In the genomic region with DNA sequence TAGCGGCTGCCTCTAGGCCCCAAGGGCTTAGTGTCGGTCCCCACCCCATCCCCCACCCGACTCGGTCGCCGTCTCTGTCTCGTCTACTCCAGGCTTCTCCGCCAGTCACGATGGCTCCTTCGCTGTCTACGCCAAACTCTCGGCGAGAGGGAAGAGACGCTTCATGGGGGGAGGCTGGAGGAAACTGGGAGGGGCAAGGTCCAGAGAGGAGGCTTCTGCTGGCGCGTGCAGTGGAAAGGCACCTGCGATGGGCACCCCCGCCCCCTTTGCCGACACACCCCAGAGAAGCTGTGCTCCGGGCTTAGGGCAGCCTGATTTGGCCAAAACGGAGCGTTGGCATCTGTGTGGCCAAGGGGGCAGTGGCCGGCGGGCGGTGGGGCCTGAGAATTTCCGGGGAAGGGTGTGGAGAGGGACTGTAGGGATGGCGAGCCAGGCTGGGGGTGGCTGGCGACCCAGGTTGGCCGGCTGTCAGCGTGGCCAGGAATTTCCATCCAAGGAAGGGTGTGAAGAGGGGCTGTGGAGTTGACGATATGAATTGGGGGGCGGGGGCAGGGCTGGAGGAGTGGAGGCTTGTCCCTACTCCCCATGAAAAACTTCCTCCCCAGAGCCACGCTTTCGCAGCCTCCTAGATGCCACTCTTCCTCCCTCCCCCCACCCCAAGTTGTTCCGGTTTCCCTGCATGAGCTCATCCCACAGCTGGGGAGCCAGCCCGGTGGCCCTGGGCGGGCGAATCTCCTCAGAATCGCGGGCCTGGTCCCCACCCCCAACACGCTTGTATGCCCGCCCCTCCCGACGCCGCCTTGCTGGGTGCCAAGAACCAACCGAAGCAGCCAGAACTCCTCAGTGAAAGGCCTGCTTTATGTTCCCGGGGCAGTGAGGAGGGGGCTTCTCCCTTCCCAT, we compare ENCODE assay signal across 16 cellular contexts. TPM values are rescaled to one million over a fixed set of nuclear protein-coding genes. Genes with fewer than 3 reads are reported as not detected.
DNase-seq lines count a peak whose midpoint lies in the region; ATAC-seq, FAIRE-seq and TF ChIP-seq lines count a peak whose summit lies in the region.
"Had no signal": no experiment of that assay in that cellular context is flagged by ENCODE, and none has a peak within 500 bp of the region (broad histone marks: within the 10 kb centered on the region; RNA-seq: fewer than 3 reads in every experiment).

No MANE protein-coding gene starts in this region.

- DNase-seq in NCI-H82 (lab: John Stamatoyannopoulos, UW) (peak; percentile 34), NCI-H82 treated with DMSO at 0.1 percent for 48 hours (lab: John Stamatoyannopoulos, UW; ENCODE audit: unreplicated experiment) (no peak), astrocyte of the spinal cord (ENCODE audit: low read depth, low spot score) (peak; percentile 17), keratinocyte (ENCODE audit: low read depth, low spot score) (no peak), thoracic aorta (ENCODE audit: low spot score) (no peak), small intestine (no peak), GM19238 (ENCODE audit: insufficient read length, low spot score) (no peak), NCI-H1105 treated with DMSO at 0.1 percent for 48 hours (lab: John Stamatoyannopoulos, UW) (no peak)
- DNase-seq: ACHN; naive thymus-derived CD4-positive, alpha-beta T cell; NCI-H146; SHP77; stimulated activated CD4-positive, alpha-beta T cell treated with anti-CD3 and anti-CD28 coated beads, Interleukin-2, amount 100 ng/mL, for 24 hours had no signal

- dilution Hi-C loops in keratinocyte (cut with MboI; ENCODE audit: extremely low pct_ligation_motif_present, low sequenced_read_pairs) = no loop called here

- FAIRE-seq in keratinocyte (lab: Jason Lieb, UNC) (no peak), small intestine (lab: Jason Lieb, UNC) (no peak)

- no peaks in the 10 kb centered on the region for H3K79me2 ChIP-seq in keratinocyte (ENCODE audit: control insufficient read depth, insufficient read depth, low read length)

- peak overlapping the region; percentile 12 for H3K4me3 ChIP-seq in astrocyte of the spinal cord (ENCODE audit: low read depth, low read length)
- peak overlapping the region in 2 of 3 experiments; percentile 7 to 13 for H3K4me3 ChIP-seq in keratinocyte (ENCODE audit: control insufficient read depth in 2 of 3, extremely low read depth in 1 of 3, insufficient read depth in 2 of 3, low read depth in 1 of 3, low read length in 3 of 3)
- H3K4me3 ChIP-seq in thoracic aorta = peak overlapping the region; percentile 62
- no peak overlapping the region for H3K4me3 ChIP-seq in small intestine (ENCODE audit: low read depth in 1 of 2, low read length in 2 of 2)
- H3K4me3 ChIP-seq: thyroid gland had no signal

- H3K36me3 ChIP-seq in keratinocyte (ENCODE audit: control insufficient read depth in 2 of 2, extremely low read depth in 1 of 2, insufficient read depth in 2 of 2, low read length in 2 of 2) (no peaks in the 10 kb centered on the region), thoracic aorta (no peaks in the 10 kb centered on the region), small intestine (ENCODE audit: control insufficient read depth in 2 of 2, insufficient read depth in 2 of 2, low read length in 2 of 2) (no peaks in the 10 kb centered on the region)
- H3K36me3 ChIP-seq: breast epithelium, thyroid gland had no signal

- H3K9me3 ChIP-seq in keratinocyte (ENCODE audit: control insufficient read depth, low read depth, low read length) (no peaks in the 10 kb centered on the region), thoracic aorta (no peaks in the 10 kb centered on the region), small intestine (ENCODE audit: control insufficient read depth, low read depth) (no peaks in the 10 kb centered on the region)
- H3K9me3 ChIP-seq: breast epithelium, thyroid gland had no signal

- H3K9ac ChIP-seq in keratinocyte (ENCODE audit: control insufficient read depth, extremely low read depth, insufficient read depth, low read length) = no peak overlapping the region

- no peak for ATAC-seq in thoracic aorta (ENCODE audit: insufficient number of reproducible peaks, low FRiP score, low read depth)
- ATAC-seq: naive thymus-derived CD4-positive, alpha-beta T cell had no signal

- peaks cover 20% of the 10 kb centered on the region for H3K4me1 ChIP-seq in keratinocyte (ENCODE audit: control insufficient read depth, extremely low read depth, insufficient read depth, low read length)
- peaks cover 25 to 42% of the 10 kb centered on the region in 2 donors for H3K4me1 ChIP-seq in thoracic aorta (ENCODE audit: control insufficient read depth in 1 of 2, low read depth in 2 of 2)
- H3K4me1 ChIP-seq in small intestine (ENCODE audit: control insufficient read depth in 2 of 2, insufficient read depth in 1 of 2, low read depth in 1 of 2, low read length in 1 of 2) = no peaks in the 10 kb centered on the region

- H3K27me3 ChIP-seq in keratinocyte (ENCODE audit: control insufficient read depth, extremely low read depth, insufficient read depth, low read length) (peaks cover 25% of the 10 kb centered on the region), thoracic aorta (replicated peaks; ENCODE audit: insufficient read depth) (no peaks in the 10 kb centered on the region), small intestine (ENCODE audit: control insufficient read depth in 2 of 2, insufficient read depth in 2 of 2, low read length in 2 of 2) (peaks cover 6 to 50% of the 10 kb centered on the region in 2 donors)

- H3K27ac ChIP-seq in keratinocyte (ENCODE audit: control insufficient read depth, insufficient read depth, low read length) = no peak overlapping the region
- H3K27ac ChIP-seq in thoracic aorta = no peak overlapping the region
- no peak overlapping the region for H3K27ac ChIP-seq in small intestine (ENCODE audit: low read depth in 1 of 2, low read length in 1 of 2)
- H3K27ac ChIP-seq: breast epithelium, thyroid gland had no signal

- WGBS in small intestine, 3 donors = 3 to 10% (median 7%) methylated on average over 43 to 47 of the region's 47 CpGs

- no peaks in the 10 kb centered on the region for H3K9me1 ChIP-seq in keratinocyte (ENCODE audit: control insufficient read depth, extremely low read depth, insufficient read depth, low read length)

- no peak for TF ChIP-seq CTCF in astrocyte of the spinal cord (IDR thresholded peaks at IDR 0.05; ENCODE audit: low read depth, low read length)
- TF ChIP-seq CTCF in keratinocyte (optimal IDR thresholded peaks at IDR 0.05 in 1 of 3, IDR thresholded peaks at IDR 0.05 in 1 of 3, conservative IDR thresholded peaks at IDR 0.05 in 1 of 3; ENCODE audit: extremely low read depth in 1 of 3, insufficient read depth in 2 of 3, low read length in 3 of 3) = no peak
- TF ChIP-seq CTCF in thoracic aorta (IDR thresholded peaks at IDR 0.05) = no peak

- H3K4me2 ChIP-seq in keratinocyte (ENCODE audit: control insufficient read depth, extremely low read depth, insufficient read depth, low read depth, low read length) = peak overlapping the region; percentile 51

- no peaks in the 10 kb centered on the region for H4K20me1 ChIP-seq in keratinocyte (ENCODE audit: control insufficient read depth, extremely low read depth, insufficient read depth, low read length)

- in situ Hi-C loops in astrocyte of the spinal cord (cut with HindIII; ENCODE audit: low sequenced_read_pairs) = no loop called here

- peak overlapping the region; percentile 33 for H2AFZ ChIP-seq in keratinocyte (ENCODE audit: control insufficient read depth, low read length)

RNA-seq across cellular contexts. Expression of a gene that starts 1.4 kb away (rescaled TPM):
- polyA plus RNA-seq in keratinocyte = 1.2 to 3.0 TPM (median 2.0 TPM) in 3 replicates
- 0.06 TPM for polyA plus RNA-seq in keratinocyte (2011; ENCODE audit: low read depth)
- polyA plus RNA-seq in keratinocyte (2011; cell fraction: cytosol; rRNA removed) = 0.56 and 0.77 TPM in 2 replicates
- 8.7 and 12.4 TPM in 2 replicates for polyA plus RNA-seq in keratinocyte (2011; cell fraction: nucleus; rRNA removed)
- polyA plus RNA-seq in keratinocyte (2012; ENCODE audit: low replicate concordance) = 0.14 and 3.3 TPM in 2 replicates
- 2.3 to 8.3 TPM (median 5.1 TPM) in 3 replicates for polyA minus RNA-seq in keratinocyte
- polyA minus RNA-seq in keratinocyte (2011; cell fraction: cytosol; rRNA and poly(A)+ RNA removed) = 2.5 TPM
- 8.5 and 12.2 TPM in 2 replicates for polyA minus RNA-seq in keratinocyte (2011; cell fraction: nucleus; rRNA and poly(A)+ RNA removed)
- total RNA-seq in thoracic aorta = 1 to 10 TPM; 2.8 to 3.0 TPM
- under 1 TPM; under 0.01 to 0.54 (median 0.07) TPM for polyA plus RNA-seq in small intestine
- total RNA-seq: naive thymus-derived CD4-positive, alpha-beta T cell had no signal

RNA-seq across cellular contexts. Expression of a gene that starts 10.3 kb away (rescaled TPM):
- polyA plus RNA-seq in keratinocyte = 0.05 TPM in 1 of 3 replicates, not detected in the others
- not detected for polyA plus RNA-seq in keratinocyte (2011; ENCODE audit: low read depth)
- polyA plus RNA-seq in keratinocyte (2011; cell fraction: cytosol; rRNA removed) = not detected in 2 replicates
- polyA plus RNA-seq in keratinocyte (2011; cell fraction: nucleus; rRNA removed) = not detected in 2 replicates
- not detected in 2 replicates for polyA plus RNA-seq in keratinocyte (2012; ENCODE audit: low replicate concordance)
- polyA minus RNA-seq in keratinocyte = not detected in 3 replicates
- polyA minus RNA-seq in keratinocyte (2011; cell fraction: cytosol; rRNA and poly(A)+ RNA removed) = not detected
- polyA minus RNA-seq in keratinocyte (2011; cell fraction: nucleus; rRNA and poly(A)+ RNA removed) = not detected in 2 replicates
- not detected for total RNA-seq in thoracic aorta
- polyA plus RNA-seq in small intestine = not detected
- total RNA-seq: breast epithelium; fibroblast of villous mesenchyme; naive thymus-derived CD4-positive, alpha-beta T cell; thyroid gland had no signal
- polyA plus RNA-seq: naive thymus-derived CD4-positive, alpha-beta T cell had no signal

Comparison
In these comparisons a context has a peak if more than half of its experiments do, and no peak if none do; other contexts are left out.
1. DNase-seq: peak in NCI-H82 (single experiment) and astrocyte of the spinal cord (single experiment); none in NCI-H82 treated with DMSO at 0.1 percent for 48 hours (single experiment), keratinocyte (single experiment), thoracic aorta (single experiment), small intestine (single experiment), GM19238 (single experiment) and NCI-H1105 treated with DMSO at 0.1 percent for 48 hours (single experiment).
2. H3K4me3 ChIP-seq: peak in astrocyte of the spinal cord (single experiment), keratinocyte (2 of 3) and thoracic aorta (single experiment); none in small intestine (0 of 2).